In the genomic region with DNA sequence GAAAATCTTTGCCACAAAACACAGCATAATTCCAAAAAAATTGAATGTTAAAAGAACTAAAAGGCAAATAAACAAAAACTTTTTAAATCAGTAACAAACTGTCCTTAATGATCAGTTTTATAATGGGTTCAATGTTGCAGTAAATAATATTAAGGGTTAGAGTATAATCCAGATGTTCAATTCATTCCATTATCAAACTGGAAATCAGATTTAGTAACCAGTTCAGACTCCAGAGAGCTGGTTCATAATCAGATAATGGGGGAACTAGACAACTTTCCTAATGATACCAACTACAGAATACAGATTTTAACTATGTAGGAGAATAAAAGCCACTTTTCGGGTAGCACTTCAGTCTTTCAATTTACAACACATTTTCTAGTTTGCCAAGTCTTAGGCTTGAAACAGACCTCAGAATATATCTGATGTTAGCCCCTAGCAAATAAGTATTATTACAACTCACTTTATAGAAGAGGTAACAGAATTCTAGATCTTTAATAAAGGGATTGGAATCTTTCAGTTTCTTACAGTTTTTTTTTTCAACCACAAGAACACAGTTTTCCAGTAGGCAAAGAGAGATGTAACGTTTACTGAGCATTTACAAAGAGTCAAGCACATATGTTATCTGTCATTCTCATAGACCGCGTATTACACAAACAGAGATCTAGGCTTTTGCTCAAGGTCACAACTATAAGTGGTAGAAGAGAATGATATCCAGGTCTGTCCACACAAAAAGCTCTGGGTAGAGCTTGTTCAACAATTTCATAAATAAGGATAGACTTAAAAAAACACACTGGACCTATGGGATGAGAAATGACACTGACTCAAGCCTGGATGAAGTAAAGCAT, we compare ENCODE assay signal across 8 cellular contexts. TPM values are rescaled to one million over a fixed set of nuclear protein-coding genes. Genes with fewer than 3 reads are reported as not detected.
DNase-seq lines count a peak whose midpoint lies in the region; ATAC-seq, FAIRE-seq and TF ChIP-seq lines count a peak whose summit lies in the region.

No MANE protein-coding gene starts in this region.

- TF ChIP-seq CTCF in WERI-Rb-1 (IDR thresholded peaks at IDR 0.05; ENCODE audit: low read depth, low read length) (no peak), glutamatergic neuron (IDR thresholded peaks at IDR 0.05; ENCODE audit: partially characterized antibody, unreplicated experiment) (no peak)

- no peaks in the 10 kb centered on the region for H3K36me3 ChIP-seq in WERI-Rb-1

- peak; percentile 62 for FAIRE-seq in GM19239 (lab: Jason Lieb, UNC)

- peaks cover 14% of the 10 kb centered on the region for H3K27me3 Mint-ChIP-seq in glutamatergic neuron (ENCODE audit: unreplicated experiment)

- peak overlapping the region; percentile 98 for H3K27ac Mint-ChIP-seq in glutamatergic neuron (ENCODE audit: unreplicated experiment)

- no peak for ATAC-seq in GM21447 (IDR thresholded peaks at IDR 0.05; ENCODE audit: unreplicated experiment)
- ATAC-seq in HG02870 (IDR thresholded peaks at IDR 0.05; ENCODE audit: unreplicated experiment): no peak

- H3K9me3 ChIP-seq in WERI-Rb-1 (ENCODE audit: severe bottlenecking): no peaks in the 10 kb centered on the region

- DNase-seq in AG08395 (ENCODE audit: low spot score): peak; percentile 33
- no peak for DNase-seq in GM19239 (ENCODE audit: insufficient read length, low spot score)
- no peak for DNase-seq in WERI-Rb-1
- DNase-seq in glutamatergic neuron: no peak
- DNase-seq in stimulated activated naive CD4-positive, alpha-beta T cell treated with Interleukin-2 at 50 U/mL for 16 hours (lab: John Stamatoyannopoulos, UW): no peak

- no peaks in the 10 kb centered on the region for H3K27me3 ChIP-seq in WERI-Rb-1 (ENCODE audit: insufficient read depth, low read depth, severe bottlenecking)

- H3K4me3 ChIP-seq in WERI-Rb-1 (ENCODE audit: low read depth, low read length) (peak overlapping the region; percentile 54), skin epidermis (peak overlapping the region; percentile 57 to 100 (median 88))

- peak overlapping the region; percentile 100 for H3K4me3 Mint-ChIP-seq in glutamatergic neuron (ENCODE audit: unreplicated experiment)

- peaks cover 17% of the 10 kb centered on the region for H3K9me3 Mint-ChIP-seq in glutamatergic neuron (ENCODE audit: unreplicated experiment)

- H3K36me3 Mint-ChIP-seq in glutamatergic neuron (ENCODE audit: unreplicated experiment): peaks cover 3% of the 10 kb centered on the region

- H3K27ac ChIP-seq in WERI-Rb-1 (no peak overlapping the region), skin epidermis (peak overlapping the region in 20 of 21 experiments; percentile 71 to 98 (median 94))

- peaks cover 12% of the 10 kb centered on the region for H3K4me1 Mint-ChIP-seq in glutamatergic neuron (ENCODE audit: low read depth, unreplicated experiment)

RNA-seq across cellular contexts. Expression of a gene that starts 1.9 kb away (rescaled TPM):
- 28.1 TPM for total RNA-seq in glutamatergic neuron (ENCODE audit: unreplicated experiment)

RNA-seq across cellular contexts. Expression of a gene that starts 2.2 kb away (rescaled TPM):
- total RNA-seq in glutamatergic neuron (ENCODE audit: unreplicated experiment): 41.1 TPM

RNA-seq across cellular contexts. Expression of a gene that starts 20.7 kb away (rescaled TPM):
- 0.07 TPM for total RNA-seq in glutamatergic neuron (ENCODE audit: unreplicated experiment)
